25 cellular contexts compared by ENCODE assay signal in the genomic region with DNA sequence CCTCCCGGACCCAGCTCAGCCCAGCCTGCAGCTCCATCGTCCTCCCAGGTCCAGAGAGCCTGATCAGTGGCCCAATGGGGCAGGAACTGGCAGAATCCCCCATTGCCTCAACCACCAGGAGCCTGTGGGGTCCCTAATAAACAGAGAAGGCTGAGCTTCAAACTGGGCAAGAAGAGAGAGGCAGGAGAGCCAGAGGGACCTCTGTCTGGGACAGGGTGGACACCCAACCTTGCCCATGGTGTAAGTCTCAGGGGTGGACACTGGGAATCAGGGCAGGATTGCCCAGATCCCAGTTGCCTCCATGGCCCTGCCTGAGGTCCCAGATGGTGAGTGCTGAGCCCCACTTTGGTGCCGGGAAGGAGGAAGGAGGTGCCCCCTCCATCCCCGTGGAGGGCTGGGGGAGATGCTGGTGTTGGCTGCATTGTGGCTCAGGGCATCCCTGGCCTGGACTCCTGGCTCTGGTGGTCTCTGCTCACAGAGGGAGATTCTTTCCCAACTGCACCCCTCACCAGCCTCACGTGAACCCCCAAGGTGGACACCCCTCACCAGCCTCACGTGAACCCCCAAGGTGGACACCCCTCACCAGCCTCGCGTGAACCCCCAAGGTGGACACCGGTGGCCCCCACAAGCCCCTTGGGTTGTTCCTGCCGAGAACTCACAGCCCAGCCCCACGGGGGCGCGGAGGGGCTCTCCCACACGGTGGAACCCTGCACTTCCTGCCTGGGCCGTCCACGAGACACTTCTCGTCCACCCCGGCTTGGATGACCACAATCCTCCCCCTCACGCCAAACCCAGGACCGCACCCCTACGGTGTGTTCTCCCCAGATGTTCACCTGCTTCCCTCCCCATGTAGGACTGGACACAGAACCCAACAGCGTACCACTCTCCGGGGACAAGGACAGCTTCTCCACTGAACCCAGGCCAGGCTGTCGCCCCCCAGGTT. TPM values are rescaled to one million over a fixed set of nuclear protein-coding genes. Genes with fewer than 3 reads are reported as not detected.
DNase-seq lines count a peak whose midpoint lies in the region; ATAC-seq and TF ChIP-seq lines count a peak whose summit lies in the region.
"Had no signal": no experiment of that assay in that cellular context is flagged by ENCODE, and none has a peak within 500 bp of the region (broad histone marks: within the 10 kb centered on the region; RNA-seq: fewer than 3 reads in every experiment).

No MANE protein-coding gene starts in this region.

- H3K9me3 ChIP-seq in endodermal cell (ENCODE audit: control insufficient read depth, low read length) (no peaks in the 10 kb centered on the region), aorta (ENCODE audit: control insufficient read depth, low read length) (peaks cover 1% of the 10 kb centered on the region), gastrocnemius medialis (no peaks in the 10 kb centered on the region)
- H3K9me3 ChIP-seq: BLaER1 had no signal

- no peaks in the 10 kb centered on the region for H3K36me3 Mint-ChIP-seq in natural killer cell treated with Interleukin-12 subunit alpha and Interleukin-12 subunit beta and Interleukin-15 and Interleukin-18, amount 100 ng/mL, for 72 hours
- H3K36me3 Mint-ChIP-seq in natural killer cell (no peaks in the 10 kb centered on the region), endodermal cell (ENCODE audit: low read depth) (no peaks in the 10 kb centered on the region)
- H3K36me3 Mint-ChIP-seq in activated CD4-positive, alpha-beta T cell treated with anti-CD3 and anti-CD28 coated beads, Interleukin-2, amount 10 ng/mL, durations not matched to agents 24 days and 14 days (ENCODE audit: low read depth), result no peaks in the 10 kb centered on the region
- H3K36me3 Mint-ChIP-seq: CD4-positive, CD25-positive, alpha-beta regulatory T cell had no signal

- H3K4me1 ChIP-seq in endodermal cell (ENCODE audit: control insufficient read depth, insufficient read depth, low read length) (peaks cover 2% of the 10 kb centered on the region), aorta (ENCODE audit: control insufficient read depth in 1 of 2, insufficient read depth in 2 of 2, low read length in 2 of 2) (no peaks in the 10 kb centered on the region), gastrocnemius medialis (no peaks in the 10 kb centered on the region)

- no peak overlapping the region for H3K27ac ChIP-seq in endodermal cell (ENCODE audit: low read depth, low read length)
- no peak overlapping the region for H3K27ac ChIP-seq in aorta (ENCODE audit: low read depth in 1 of 2, low read length in 2 of 2)
- H3K27ac ChIP-seq in gastrocnemius medialis, result no peak overlapping the region
- H3K27ac ChIP-seq: BLaER1, PC-9 had no signal

- TF ChIP-seq POLR2A in gastrocnemius medialis (IDR thresholded peaks at IDR 0.05), result no peak

- intact Hi-C loops in natural killer cell (cut with micrococcal nuclease) (no loop called here), aorta (cut with DNase I) (no loop called here), gastrocnemius medialis (cut with DNase I; ENCODE audit: low total_unique reads) (no loop called here)
- intact Hi-C loops in activated CD4-positive, alpha-beta T cell treated with anti-CD3 and anti-CD28 coated beads, Interleukin-2, amount 10 ng/mL, durations not matched to agents 24 days and 14 days (cut with micrococcal nuclease), result no loop called here

- no peak overlapping the region for H3K9ac ChIP-seq in endodermal cell (ENCODE audit: extremely low read depth, low read length, poor library complexity, severe bottlenecking)
- H3K9ac ChIP-seq: BLaER1 had no signal

- no peak for ATAC-seq in natural killer cell treated with Interleukin-12 subunit alpha and Interleukin-12 subunit beta and Interleukin-15 and Interleukin-18, amount 100 ng/mL, for 72 hours
- ATAC-seq in natural killer cell (no peak), aorta (ENCODE audit: low FRiP score) (peak; percentile 7), GM19328 (IDR thresholded peaks at IDR 0.05; ENCODE audit: unreplicated experiment) (no peak), gastrocnemius medialis (no peak)

- WGBS in endodermal cell (ENCODE audit: insufficient coverage in 1 of 2, insufficient read length in 1 of 2), 2 experiments, result 76 to 87% methylated on average over 12 to 24 of the region's 24 CpGs
- WGBS in aorta, 2 donors, result 80 to 81% methylated on average over 20 to 24 of the region's 24 CpGs

- peaks cover 23 to 31% of the 10 kb centered on the region in 2 donors for H3K27me3 Mint-ChIP-seq in natural killer cell treated with Interleukin-12 subunit alpha and Interleukin-12 subunit beta and Interleukin-15 and Interleukin-18, amount 100 ng/mL, for 72 hours
- peaks cover 24 to 39% of the 10 kb centered on the region in 2 donors for H3K27me3 Mint-ChIP-seq in natural killer cell (ENCODE audit: low read depth in 2 of 2)
- peaks cover 85% of the 10 kb centered on the region for H3K27me3 Mint-ChIP-seq in endodermal cell (ENCODE audit: insufficient read depth)
- peaks cover 35% of the 10 kb centered on the region for H3K27me3 Mint-ChIP-seq in activated CD4-positive, alpha-beta T cell treated with anti-CD3 and anti-CD28 coated beads, Interleukin-2, amount 10 ng/mL, durations not matched to agents 24 days and 14 days

- peak; percentile 60 for DNase-seq in natural killer cell treated with Interleukin-12 subunit alpha and Interleukin-12 subunit beta and Interleukin-15 and Interleukin-18, amount 100 ng/mL, for 72 hours (ENCODE audit: low spot score)
- DNase-seq in natural killer cell, result no peak
- peak; percentile 30 for DNase-seq in endodermal cell
- DNase-seq in mesenteric fat pad (ENCODE audit: low spot score), result peak; percentile 78
- no peak for DNase-seq in aorta
- DNase-seq in activated CD4-positive, alpha-beta T cell treated with anti-CD3 and anti-CD28 coated beads, Interleukin-2, amount 10 ng/mL, durations not matched to agents 24 days and 14 days, result no peak
- no peak for DNase-seq in gastrocnemius medialis
- DNase-seq: CD4-positive, CD25-positive, alpha-beta regulatory T cell; KBM-7; MV-4-11; NCI-H1105; NCI-H1436 treated with DMSO at 0.1 percent for 48 hours; NCI-H187 treated with DMSO at 0.1 percent for 48 hours; NCI-H2171 treated with DMSO at 0.1 percent for 48 hours; NCI-H345; NCI-H524 treated with DMSO at 0.1 percent for 48 hours; NCI-H774; NK-92 treated with Interleukin-12 subunit alpha and Interleukin-12 subunit beta, amount 100 ng/mL, for 24 hours; PC-9; SHP77 treated with DMSO at 0.1 percent for 48 hours had no signal

- H3K9me3 Mint-ChIP-seq in natural killer cell treated with Interleukin-12 subunit alpha and Interleukin-12 subunit beta and Interleukin-15 and Interleukin-18, amount 100 ng/mL, for 72 hours, result no peaks in the 10 kb centered on the region
- H3K9me3 Mint-ChIP-seq in natural killer cell (no peaks in the 10 kb centered on the region), endodermal cell (no peaks in the 10 kb centered on the region)
- no peaks in the 10 kb centered on the region for H3K9me3 Mint-ChIP-seq in activated CD4-positive, alpha-beta T cell treated with anti-CD3 and anti-CD28 coated beads, Interleukin-2, amount 10 ng/mL, durations not matched to agents 24 days and 14 days

- H3K27ac Mint-ChIP-seq in natural killer cell treated with Interleukin-12 subunit alpha and Interleukin-12 subunit beta and Interleukin-15 and Interleukin-18, amount 100 ng/mL, for 72 hours, result no peak overlapping the region
- no peak overlapping the region for H3K27ac Mint-ChIP-seq in natural killer cell
- H3K27ac Mint-ChIP-seq in endodermal cell, result no peak overlapping the region
- no peak overlapping the region for H3K27ac Mint-ChIP-seq in activated CD4-positive, alpha-beta T cell treated with anti-CD3 and anti-CD28 coated beads, Interleukin-2, amount 10 ng/mL, durations not matched to agents 24 days and 14 days
- H3K27ac Mint-ChIP-seq: CD4-positive, CD25-positive, alpha-beta regulatory T cell had no signal

- TF ChIP-seq CTCF in natural killer cell (IDR thresholded peaks at IDR 0.05) (no peak), endodermal cell (conservative IDR thresholded peaks at IDR 0.05) (no peak), gastrocnemius medialis (IDR thresholded peaks at IDR 0.05 in 4 of 5, conservative IDR thresholded peaks at IDR 0.05 in 1 of 5) (no peak)

- no peak overlapping the region for H3K4me3 Mint-ChIP-seq in natural killer cell treated with Interleukin-12 subunit alpha and Interleukin-12 subunit beta and Interleukin-15 and Interleukin-18, amount 100 ng/mL, for 72 hours
- H3K4me3 Mint-ChIP-seq in natural killer cell (no peak overlapping the region), endodermal cell (no peak overlapping the region)
- H3K4me3 Mint-ChIP-seq in activated CD4-positive, alpha-beta T cell treated with anti-CD3 and anti-CD28 coated beads, Interleukin-2, amount 10 ng/mL, durations not matched to agents 24 days and 14 days, result no peak overlapping the region
- H3K4me3 Mint-ChIP-seq: CD4-positive, CD25-positive, alpha-beta regulatory T cell had no signal

- no peaks in the 10 kb centered on the region for H3K4me1 Mint-ChIP-seq in natural killer cell treated with Interleukin-12 subunit alpha and Interleukin-12 subunit beta and Interleukin-15 and Interleukin-18, amount 100 ng/mL, for 72 hours (ENCODE audit: low read depth in 2 of 2)
- peaks cover 0 to 5% of the 10 kb centered on the region in 2 donors for H3K4me1 Mint-ChIP-seq in natural killer cell
- no peaks in the 10 kb centered on the region for H3K4me1 Mint-ChIP-seq in endodermal cell
- H3K4me1 Mint-ChIP-seq in activated CD4-positive, alpha-beta T cell treated with anti-CD3 and anti-CD28 coated beads, Interleukin-2, amount 10 ng/mL, durations not matched to agents 24 days and 14 days, result peaks cover 2% of the 10 kb centered on the region

- no peak overlapping the region for H3K4me3 ChIP-seq in endodermal cell (ENCODE audit: low read length)
- no peak overlapping the region for H3K4me3 ChIP-seq in aorta (ENCODE audit: low read length in 2 of 2)
- no peak overlapping the region for H3K4me3 ChIP-seq in gastrocnemius medialis
- H3K4me3 ChIP-seq: BLaER1, PC-9 had no signal

- in situ Hi-C loops in gastrocnemius medialis (cut with MboI; ENCODE audit: low sequenced_read_pairs in 4 of 4), result no loop called here

- H3K27me3 ChIP-seq in endodermal cell (ENCODE audit: control insufficient read depth, insufficient read depth, low read length, poor library complexity, severe bottlenecking) (peaks cover 88% of the 10 kb centered on the region), aorta (ENCODE audit: control insufficient read depth in 1 of 2, insufficient read depth in 2 of 2, low read length in 1 of 2) (no peaks in the 10 kb centered on the region), gastrocnemius medialis (peaks cover 41 to 64% (median 61%) of the 10 kb centered on the region in 3 donors)

- H3K36me3 ChIP-seq in endodermal cell (ENCODE audit: control insufficient read depth, insufficient read depth, low read length) (no peaks in the 10 kb centered on the region), aorta (ENCODE audit: control insufficient read depth in 1 of 2, insufficient read depth in 2 of 2, low read length in 1 of 2) (no peaks in the 10 kb centered on the region), gastrocnemius medialis (no peaks in the 10 kb centered on the region)
- H3K36me3 ChIP-seq: BLaER1 had no signal

RNA-seq across cellular contexts. Expression of gene CPLX1, which starts 5.4 kb away (rescaled TPM):
- not detected for total RNA-seq in natural killer cell treated with Interleukin-12 subunit alpha and Interleukin-12 subunit beta and Interleukin-15 and Interleukin-18, amount 100 ng/mL, for 72 hours
- total RNA-seq in natural killer cell (not detected), endodermal cell (1 to 10 TPM; 1.0 to 1.9 TPM), mesenteric fat pad (3.0 TPM), aorta (10 to 100 TPM in 1 of 2 donors, 1 to 10 TPM in 1; 5.2 to 13.7 TPM), gastrocnemius medialis (1 to 10 TPM in 1 of 4 donors, under 1 TPM in 1, not detected in 2; 0.91 to 1.0 TPM)
- 0.36 TPM for polyA plus RNA-seq in endodermal cell (2013, experiment 1 of 2)
- 1.0 TPM for polyA plus RNA-seq in endodermal cell (2013, experiment 2 of 2)
- under 1 TPM; 0.13 to 0.50 TPM for polyA plus RNA-seq in aorta
- 1.0 and 1.7 TPM in 2 replicates for total RNA-seq in activated CD4-positive, alpha-beta T cell treated with anti-CD3 and anti-CD28 coated beads, Interleukin-2, amount 10 ng/mL, durations not matched to agents 24 days and 14 days
- total RNA-seq: LHCN-M2, RPMI7951 had no signal
- polyA plus RNA-seq: AG04450 had no signal

Comparison
In these comparisons a context has a peak if more than half of its experiments do, and no peak if none do; other contexts are left out.
1. DNase-seq: peak in natural killer cell treated with Interleukin-12 subunit alpha and Interleukin-12 subunit beta and Interleukin-15 and Interleukin-18, amount 100 ng/mL, for 72 hours (single experiment), endodermal cell (single experiment) and mesenteric fat pad (single experiment); none in natural killer cell (single experiment), aorta (0 of 2), activated CD4-positive, alpha-beta T cell treated with anti-CD3 and anti-CD28 coated beads, Interleukin-2, amount 10 ng/mL, durations not matched to agents 24 days and 14 days (single experiment) and gastrocnemius medialis (0 of 2).